ENCODE assay signal across 8 cellular contexts in genomic region chr9:133991964-133992779, GRCh38. TPM values are rescaled to one million over a fixed set of nuclear protein-coding genes. Genes with fewer than 3 reads are reported as not detected.
DNase-seq lines count a peak whose midpoint lies in the region; ATAC-seq, FAIRE-seq and TF ChIP-seq lines count a peak whose summit lies in the region.

TSS of gene VAV2 (minus strand) at chr9:133992324. CDS start at chr9:133992278, 46 bp downstream.

- H3K4me1 Mint-ChIP-seq in T-cell = peaks cover 0 to 12% (median 9%) of the 10 kb centered on the region in 3 donors

- no peaks in the 10 kb centered on the region for H3K36me3 Mint-ChIP-seq in T-cell

- no peaks in the 10 kb centered on the region for H3K79me2 ChIP-seq in KMS-11 (ENCODE audit: insufficient read depth, low read depth)

- DNase-seq in GM03348 (ENCODE audit: low spot score) (peak; percentile 86), T-cell (peak in 15 of 34 experiments; percentile 5 to 45 (median 23)), brain microvascular endothelial cell (no peak), iPS-NIHi7 (ENCODE audit: extremely low spot score) (peak; percentile 45), small intestine (peak; percentile 72), COLO829 (ENCODE audit: low spot score) (no peak)

- H3K4me1 ChIP-seq in KMS-11 (ENCODE audit: low read depth, poor library complexity, severe bottlenecking) = peaks cover 10% of the 10 kb centered on the region
- H3K4me1 ChIP-seq in small intestine (ENCODE audit: control insufficient read depth in 2 of 2, insufficient read depth in 1 of 2, low read depth in 1 of 2, low read length in 1 of 2) = no peaks in the 10 kb centered on the region

- no peak for FAIRE-seq in small intestine (lab: Jason Lieb, UNC)

- H3K27me3 ChIP-seq in KMS-11 (ENCODE audit: insufficient read depth, low read depth) (peaks cover 17% of the 10 kb centered on the region; the same call in 1 of the 2 replicates), brain microvascular endothelial cell (replicated peaks) (no peaks in the 10 kb centered on the region), small intestine (ENCODE audit: control insufficient read depth in 2 of 2, insufficient read depth in 2 of 2, low read length in 2 of 2) (no peaks in the 10 kb centered on the region)

- H3K27ac ChIP-seq in KMS-11 = no peak within 1 kb of the TSS
- H3K27ac ChIP-seq in brain microvascular endothelial cell = peak within 1 kb of the TSS; percentile 55
- H3K27ac ChIP-seq in small intestine (ENCODE audit: low read depth in 1 of 2, low read length in 1 of 2) = peak within 1 kb of the TSS; percentile 91 to 99

- H3K4me3 Mint-ChIP-seq in T-cell = peak within 1 kb of the TSS; percentile 68 to 79 (median 69)

- H4K20me1 ChIP-seq in KMS-11 (ENCODE audit: insufficient read depth) = no peaks in the 10 kb centered on the region

- H3K4me2 ChIP-seq in KMS-11 = peak within 1 kb of the TSS; percentile 93

- H3K4me3 ChIP-seq in KMS-11 (IDR thresholded peaks at IDR 0.05; ENCODE audit: insufficient read depth, low read depth, low read length) (peak within 1 kb of the TSS; percentile 27), brain microvascular endothelial cell (ENCODE audit: low read depth, low read length) (peak within 1 kb of the TSS; percentile 77), small intestine (ENCODE audit: low read depth in 1 of 2, low read length in 2 of 2) (peak within 1 kb of the TSS; percentile 63 to 78)

- POLR2A ChIA-PET in T-cell (lab: Charles Lee) = no interaction called here

- in situ Hi-C loops in brain microvascular endothelial cell (cut with HindIII; ENCODE audit: low pct_ligation_motif_present, low sequenced_read_pairs) = loop anchor here (10.0 kb wide), 1 partner anchor 207 kb away; no protein-coding TSS in a partner anchor

- peak within 1 kb of the TSS; percentile 60 for H3K9ac ChIP-seq in KMS-11

- H3K9me3 Mint-ChIP-seq in T-cell = no peaks in the 10 kb centered on the region

- CTCF ChIA-PET in T-cell (lab: Charles Lee) = no interaction called here

- ATAC-seq in GM21723 (IDR thresholded peaks at IDR 0.05; ENCODE audit: unreplicated experiment) = peak; percentile 54
- ATAC-seq in T-cell (replicated peaks in 1 of 4) = peak; percentile 56 to 63 (median 61)

- no peak for TF ChIP-seq CTCF in KMS-11 (conservative IDR thresholded peaks at IDR 0.05; ENCODE audit: low read depth, low read length)
- TF ChIP-seq CTCF in brain microvascular endothelial cell (IDR thresholded peaks at IDR 0.05; ENCODE audit: low read depth, low read length, missing control alignments) = no peak

- no peak within 1 kb of the TSS for H3K27ac Mint-ChIP-seq in T-cell

- H3K9me3 ChIP-seq in small intestine (ENCODE audit: control insufficient read depth, low read depth) = no peaks in the 10 kb centered on the region

- H3K36me3 ChIP-seq in KMS-11 (ENCODE audit: insufficient read depth) (no peaks in the 10 kb centered on the region), brain microvascular endothelial cell (replicated peaks) (no peaks in the 10 kb centered on the region), small intestine (ENCODE audit: control insufficient read depth in 2 of 2, insufficient read depth in 2 of 2, low read length in 2 of 2) (no peaks in the 10 kb centered on the region)

- 0 to 1% (median 0%) methylated on average over 38 to 124 of the region's 124 CpGs for WGBS in small intestine, 3 donors

- peaks cover 0 to 8% of the 10 kb centered on the region in 2 donors for H3K27me3 Mint-ChIP-seq in T-cell

- H2AFZ ChIP-seq in KMS-11 (ENCODE audit: low read depth) = peak within 1 kb of the TSS; percentile 94

RNA-seq across cellular contexts. Expression of gene VAV2, which starts in this region (rescaled TPM):
- total RNA-seq in T-cell = 1 to 10 TPM; 1.2 to 7.5 (median 4.9) TPM
- polyA plus RNA-seq in small intestine = 10 to 100 TPM; 26.7 to 40.3 (median 32.2) TPM

Comparison
In these comparisons a context has a peak if more than half of its experiments do, and no peak if none do; other contexts are left out.
1. DNase-seq: peak in GM03348 (single experiment), iPS-NIHi7 (single experiment) and small intestine (single experiment); none in brain microvascular endothelial cell (single experiment) and COLO829 (single experiment).
2. H3K4me3 ChIP-seq: peak in every context shown above with its lines; median percentile 77 in brain microvascular endothelial cell; 70 in small intestine; 27 in KMS-11.